Comparison of ENCODE assay signal across 24 cellular contexts in the genomic region with DNA sequence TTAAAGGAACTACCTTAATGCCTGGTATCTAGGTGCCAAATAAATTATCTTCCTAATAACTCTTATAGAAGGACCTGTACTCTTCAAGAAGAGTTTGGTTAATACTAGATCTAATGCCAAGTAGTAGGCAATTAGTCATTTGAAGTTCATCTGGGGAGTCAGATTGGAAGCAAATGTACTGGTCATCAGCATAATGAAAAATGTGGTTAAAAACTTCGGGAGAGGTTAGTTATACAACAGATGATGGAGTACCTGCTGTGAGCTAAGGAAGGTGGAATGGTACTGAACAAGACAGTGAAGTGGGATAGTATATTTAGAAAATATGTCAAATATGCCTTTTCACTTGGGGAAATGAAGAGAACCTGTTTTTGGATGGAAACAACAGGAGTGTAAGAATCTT. TPM values are rescaled to one million over a fixed set of nuclear protein-coding genes. Genes with fewer than 3 reads are reported as not detected.
A peak's percentile ranks its signal among the peaks of the same experiment; 100 is the strongest.
DNase-seq lines count a peak whose midpoint lies in the region; ATAC-seq, FAIRE-seq and TF ChIP-seq lines count a peak whose summit lies in the region.
"Had no signal": no experiment of that assay in that cellular context is flagged by ENCODE, and none has a peak within 500 bp of the region (broad histone marks: within the 10 kb centered on the region; RNA-seq: fewer than 3 reads in every experiment).

No MANE protein-coding gene starts in this region.

- ATAC-seq in activated T-cell treated with anti-CD3 and anti-CD28 coated beads, Interleukin-2, amount 50 U/mL, for 72 hours (replicated peaks in 1 of 2): no peak
- no peak for ATAC-seq in T-helper 17 cell
- ATAC-seq: body of pancreas, left lobe of liver, pancreas had no signal

- H3K9ac ChIP-seq in keratinocyte (ENCODE audit: control insufficient read depth, extremely low read depth, insufficient read depth, low read length) (no peak overlapping the region), stomach smooth muscle (ENCODE audit: low read length in 2 of 2) (no peak overlapping the region)

- no peak for DNase-seq in activated T-cell treated with anti-CD3 and anti-CD28 coated beads, Interleukin-2, amount 50 U/mL, for 72 hours
- no peak for DNase-seq in activated T-cell treated with anti-CD3 and anti-CD28 coated beads, Interleukin-2, amount 50 U/mL, for 48 hours
- DNase-seq in T-helper 17 cell: no peak
- DNase-seq in keratinocyte (ENCODE audit: low read depth, low spot score): no peak
- DNase-seq in urothelium cell line (ENCODE audit: low spot score): no peak
- DNase-seq in activated CD4-positive, alpha-beta T cell treated with anti-CD3 and anti-CD28 coated beads, Interleukin-2, amount 50 U/mL, for 4 hours: no peak
- no peak for DNase-seq in NCI-H1105 (lab: John Stamatoyannopoulos, UW)
- DNase-seq: BE2C; body of pancreas; COR-L47; DMS79 treated with DMSO at 0.1 percent for 48 hours; KG1; NCI-H146; pancreas; PC-9; Right ventricle myocardium superior; stimulated activated CD4-positive, alpha-beta T cell treated with anti-CD3 and anti-CD28 coated beads, Interleukin-15, amount 100 ng/mL, for 24 hours; upper lobe of left lung had no signal

- dilution Hi-C loops in keratinocyte (cut with MboI; ENCODE audit: extremely low pct_ligation_motif_present, low sequenced_read_pairs): no loop called here

- no peak overlapping the region for H2AFZ ChIP-seq in keratinocyte (ENCODE audit: control insufficient read depth, low read length)
- H2AFZ ChIP-seq: PC-9 had no signal

- no peak overlapping the region for H3K4me3 ChIP-seq in keratinocyte (ENCODE audit: control insufficient read depth in 2 of 3, extremely low read depth in 1 of 3, insufficient read depth in 2 of 3, low read depth in 1 of 3, low read length in 3 of 3)
- H3K4me3 ChIP-seq in stomach smooth muscle (ENCODE audit: low read length in 2 of 2): no peak overlapping the region
- H3K4me3 ChIP-seq: body of pancreas, pancreas, PC-9, upper lobe of left lung had no signal

- peaks cover 10% of the 10 kb centered on the region for H3K79me2 ChIP-seq in keratinocyte (ENCODE audit: control insufficient read depth, insufficient read depth, low read length)

- no peak overlapping the region for H3K27ac ChIP-seq in keratinocyte (ENCODE audit: control insufficient read depth, insufficient read depth, low read length)
- peak overlapping the region; percentile 50 for H3K27ac ChIP-seq in stomach smooth muscle (ENCODE audit: low read length)
- H3K27ac ChIP-seq: body of pancreas, pancreas, PC-9, upper lobe of left lung had no signal

- H3K4me1 Mint-ChIP-seq in activated T-cell treated with anti-CD3 and anti-CD28 coated beads, Interleukin-2, amount 50 U/mL, for 72 hours (ENCODE audit: low read depth): peaks cover 15% of the 10 kb centered on the region
- peaks cover 30% of the 10 kb centered on the region for H3K4me1 Mint-ChIP-seq in T-helper 17 cell
- H3K4me1 Mint-ChIP-seq: nephron had no signal

- H3K27ac Mint-ChIP-seq in activated T-cell treated with anti-CD3 and anti-CD28 coated beads, Interleukin-2, amount 50 U/mL, for 72 hours: peak overlapping the region; percentile 59
- peak overlapping the region; percentile 2 for H3K27ac Mint-ChIP-seq in T-helper 17 cell
- H3K27ac Mint-ChIP-seq: activated T-helper 1 cell treated with anti-CD3 and anti-CD28 coated beads, Interleukin-12 subunit alpha, Interleukin-12 subunit beta, Interleukin-2, Interleukin-4 antibody, amounts not matched to agents 30 ng/mL and 10 ng/mL and 1 ng/mL, durations not matched to agents 14 hours and 24 hours and 36 hours; nephron had no signal

- TF ChIP-seq CTCF in keratinocyte (optimal IDR thresholded peaks at IDR 0.05 in 1 of 3, IDR thresholded peaks at IDR 0.05 in 1 of 3, conservative IDR thresholded peaks at IDR 0.05 in 1 of 3; ENCODE audit: extremely low read depth in 1 of 3, insufficient read depth in 2 of 3, low read length in 3 of 3): no peak

- H3K9me3 ChIP-seq in T-helper 17 cell (ENCODE audit: control insufficient read depth, low read length, poor library complexity, severe bottlenecking) (no peaks in the 10 kb centered on the region), keratinocyte (ENCODE audit: control insufficient read depth, low read depth, low read length) (no peaks in the 10 kb centered on the region), stomach smooth muscle (ENCODE audit: control insufficient read depth in 2 of 2, low read length in 2 of 2) (no peaks in the 10 kb centered on the region)
- H3K9me3 ChIP-seq: BE2C, body of pancreas, pancreas, upper lobe of left lung had no signal

- H3K9me1 ChIP-seq in keratinocyte (ENCODE audit: control insufficient read depth, extremely low read depth, insufficient read depth, low read length): no peaks in the 10 kb centered on the region

- H3K27me3 ChIP-seq in keratinocyte (ENCODE audit: control insufficient read depth, extremely low read depth, insufficient read depth, low read length) (no peaks in the 10 kb centered on the region), stomach smooth muscle (ENCODE audit: control insufficient read depth in 1 of 2, insufficient read depth in 2 of 2, low read length in 2 of 2) (no peaks in the 10 kb centered on the region)
- H3K27me3 ChIP-seq: BE2C, body of pancreas, pancreas, upper lobe of left lung had no signal

- peaks cover 11 to 21% of the 10 kb centered on the region in 2 experiments for H3K36me3 ChIP-seq in keratinocyte (ENCODE audit: control insufficient read depth in 2 of 2, extremely low read depth in 1 of 2, insufficient read depth in 2 of 2, low read length in 2 of 2)
- H3K36me3 ChIP-seq in stomach smooth muscle (ENCODE audit: control insufficient read depth in 2 of 2, insufficient read depth in 2 of 2, low read length in 2 of 2): peaks cover 21 to 31% of the 10 kb centered on the region in 2 donors

- H4K20me1 ChIP-seq in keratinocyte (ENCODE audit: control insufficient read depth, extremely low read depth, insufficient read depth, low read length): no peaks in the 10 kb centered on the region

- peaks cover 4% of the 10 kb centered on the region for H3K4me1 ChIP-seq in keratinocyte (ENCODE audit: control insufficient read depth, extremely low read depth, insufficient read depth, low read length)
- peaks cover 7% of the 10 kb centered on the region for H3K4me1 ChIP-seq in stomach smooth muscle (ENCODE audit: control insufficient read depth, insufficient read depth, low read length)

- H3K36me3 Mint-ChIP-seq in activated T-cell treated with anti-CD3 and anti-CD28 coated beads, Interleukin-2, amount 50 U/mL, for 72 hours (ENCODE audit: insufficient read depth in 2 of 2): peaks cover 10 to 43% of the 10 kb centered on the region in 2 donors
- H3K36me3 Mint-ChIP-seq in T-helper 17 cell (ENCODE audit: low read depth): peaks cover 21% of the 10 kb centered on the region

- no peaks in the 10 kb centered on the region for H3K27me3 Mint-ChIP-seq in activated T-cell treated with anti-CD3 and anti-CD28 coated beads, Interleukin-2, amount 50 U/mL, for 72 hours (ENCODE audit: low read depth)
- no peaks in the 10 kb centered on the region for H3K27me3 Mint-ChIP-seq in T-helper 17 cell

- H3K4me2 ChIP-seq in keratinocyte (ENCODE audit: control insufficient read depth, extremely low read depth, insufficient read depth, low read depth, low read length): no peak overlapping the region
- H3K4me2 ChIP-seq: PC-9 had no signal

- no peak overlapping the region for H3K4me3 Mint-ChIP-seq in activated T-cell treated with anti-CD3 and anti-CD28 coated beads, Interleukin-2, amount 50 U/mL, for 72 hours
- no peak overlapping the region for H3K4me3 Mint-ChIP-seq in T-helper 17 cell
- H3K4me3 Mint-ChIP-seq: activated T-helper 1 cell treated with anti-CD3 and anti-CD28 coated beads, Interleukin-12 subunit alpha, Interleukin-12 subunit beta, Interleukin-2, Interleukin-4 antibody, amounts not matched to agents 30 ng/mL and 10 ng/mL and 1 ng/mL, durations not matched to agents 14 hours and 24 hours and 36 hours; nephron had no signal

- FAIRE-seq in keratinocyte (lab: Jason Lieb, UNC): peak; percentile 29
- FAIRE-seq in urothelium cell line (lab: Jason Lieb, UNC): no peak
- FAIRE-seq: GM18507, HTR-8/SVneo, pancreas had no signal

- no peaks in the 10 kb centered on the region for H3K9me3 Mint-ChIP-seq in activated T-cell treated with anti-CD3 and anti-CD28 coated beads, Interleukin-2, amount 50 U/mL, for 72 hours
- H3K9me3 Mint-ChIP-seq: activated T-helper 1 cell treated with anti-CD3 and anti-CD28 coated beads, Interleukin-12 subunit alpha, Interleukin-12 subunit beta, Interleukin-2, Interleukin-4 antibody, amounts not matched to agents 30 ng/mL and 10 ng/mL and 1 ng/mL, durations not matched to agents 14 hours and 24 hours and 36 hours; nephron had no signal

RNA-seq across cellular contexts. Expression of a gene that starts 49.2 kb away (rescaled TPM):
- total RNA-seq in activated T-cell treated with anti-CD3 and anti-CD28 coated beads, Interleukin-2, amount 50 U/mL, for 72 hours: 10 to 100 TPM; 37.4 to 39.7 TPM
- 10 to 100 TPM; 71.5 to 72.1 TPM for total RNA-seq in T-helper 17 cell
- 17.7 to 30.8 TPM (median 23.3 TPM) in 3 replicates for polyA plus RNA-seq in keratinocyte
- 18.0 TPM for polyA plus RNA-seq in keratinocyte (2011; ENCODE audit: low read depth)
- 9.5 and 13.9 TPM in 2 replicates for polyA plus RNA-seq in keratinocyte (2011; cell fraction: cytosol; rRNA removed)
- 71.5 and 74.5 TPM in 2 replicates for polyA plus RNA-seq in keratinocyte (2011; cell fraction: nucleus; rRNA removed)
- polyA plus RNA-seq in keratinocyte (2012; ENCODE audit: low replicate concordance): 12.4 and 21.9 TPM in 2 replicates
- polyA minus RNA-seq in keratinocyte: 48.6 to 90.9 TPM (median 50.8 TPM) in 3 replicates
- 20.0 TPM for polyA minus RNA-seq in keratinocyte (2011; cell fraction: cytosol; rRNA and poly(A)+ RNA removed)
- 52.5 and 84.1 TPM in 2 replicates for polyA minus RNA-seq in keratinocyte (2011; cell fraction: nucleus; rRNA and poly(A)+ RNA removed)
